14 cellular contexts compared by ENCODE assay signal in genomic region chr12:1319215-1319614, GRCh38.
DNase-seq lines count a peak whose midpoint lies in the region; ATAC-seq and TF ChIP-seq lines count a peak whose summit lies in the region.
"Had no signal": no experiment of that assay in that cellular context is flagged by ENCODE, and none has a peak within 500 bp of the region (broad histone marks: within the 10 kb centered on the region; RNA-seq: fewer than 3 reads in every experiment).

No MANE protein-coding gene starts in this region.

- H3K9me2 ChIP-seq in GM23248 (ENCODE audit: insufficient read depth) (no peaks in the 10 kb centered on the region), PC-3 (replicated peaks; ENCODE audit: low read length) (no peaks in the 10 kb centered on the region)

- no peaks in the 10 kb centered on the region for H3K9me3 ChIP-seq in GM23248 (ENCODE audit: low read depth)
- no peaks in the 10 kb centered on the region for H3K9me3 ChIP-seq in PC-3 (ENCODE audit: low read length)

- POLR2A ChIA-PET in PC-3 (lab: Charles Lee; ENCODE audit: unreplicated experiment) = no interaction called here
- POLR2A ChIA-PET in activated CD4-positive, alpha-beta T cell treated with anti-CD3 and anti-CD28 coated beads for 36 hours (lab: Charles Lee) = no interaction called here

- H3K4me2 ChIP-seq in GM23248 (ENCODE audit: unreplicated experiment) (peak overlapping the region; percentile 85), PC-3 (ENCODE audit: low read length) (peak overlapping the region; percentile 78)
- H3K4me2 ChIP-seq: smooth muscle cell had no signal

- H4K20me1 ChIP-seq in GM23248 (ENCODE audit: insufficient read depth) = no peaks in the 10 kb centered on the region
- H4K20me1 ChIP-seq in PC-3 (ENCODE audit: low read length) = no peaks in the 10 kb centered on the region

- peaks cover 20% of the 10 kb centered on the region for H3K79me2 ChIP-seq in GM23248 (ENCODE audit: insufficient read depth)
- H3K79me2 ChIP-seq in PC-3 (ENCODE audit: low read length) = no peaks in the 10 kb centered on the region

- H3K4me3 ChIP-seq in GM23248 (peak overlapping the region; percentile 63), PC-3 (ENCODE audit: low read length) (peak overlapping the region; percentile 53), fibroblast of mammary gland (ENCODE audit: control insufficient read depth, low read depth, low read length) (no peak overlapping the region)
- H3K4me3 ChIP-seq: smooth muscle cell had no signal

- intact Hi-C loops in PC-3 (cut with micrococcal nuclease) = loop anchor here (10.0 kb wide), 3 partner anchors 156 to 226 kb away; no protein-coding TSS in a partner anchor
- intact Hi-C loops in sciatic nerve (cut with DNase I) = no loop called here
- intact Hi-C loops in activated CD4-positive, alpha-beta T cell treated with anti-CD3 and anti-CD28 coated beads for 36 hours (cut with DNase I, micrococcal nuclease) = no loop called here

- DNase-seq in GM23248 = peak; percentile 71
- no peak for DNase-seq in PC-3
- DNase-seq in fibroblast of mammary gland (ENCODE audit: low read depth) = peak; percentile 48
- DNase-seq in sciatic nerve (ENCODE audit: low spot score) = no peak
- no peak for DNase-seq in hepatic stellate cell (ENCODE audit: low spot score)
- no peak for DNase-seq in activated naive CD8-positive, alpha-beta T cell treated with anti-CD3 and anti-CD28 coated beads, Interleukin-2, amount 50 U/mL, for 24 hours
- no peak for DNase-seq in activated CD4-positive, alpha-beta T cell treated with anti-CD3 and anti-CD28 coated beads for 36 hours
- DNase-seq in HuH-7 (ENCODE audit: low spot score) = no peak
- DNase-seq: activated CD4-positive, alpha-beta T cell treated with anti-CD3 and anti-CD28 coated beads, Interleukin-2, amount 50 U/mL, for 4 hours; activated naive CD4-positive, alpha-beta T cell; CD8-positive, alpha-beta memory T cell; cortex of kidney; glutamatergic neuron had no signal

- peaks cover 10% of the 10 kb centered on the region for H3K9me3 Mint-ChIP-seq in activated naive CD8-positive, alpha-beta T cell treated with anti-CD3 and anti-CD28 coated beads, Interleukin-2, amount 50 U/mL, for 24 hours
- H3K9me3 Mint-ChIP-seq in activated CD4-positive, alpha-beta T cell treated with anti-CD3 and anti-CD28 coated beads for 36 hours (ENCODE audit: low read depth) = peaks cover 1% of the 10 kb centered on the region

- no peak for TF ChIP-seq CTCF in PC-3 (conservative IDR thresholded peaks at IDR 0.05; ENCODE audit: low read depth, low read length)
- no peak for TF ChIP-seq CTCF in fibroblast of mammary gland (conservative IDR thresholded peaks at IDR 0.05; ENCODE audit: control insufficient read depth, insufficient read depth, low read depth, low read length)

- H3K9ac ChIP-seq in GM23248 = peak overlapping the region; percentile 73
- peak overlapping the region; percentile 49 for H3K9ac ChIP-seq in PC-3 (ENCODE audit: low read length)

- no TSS peak for BruUV-seq in PC-3 (replicated peaks; lab: Mats Ljungman, UMichigan)

- no peak overlapping the region for H3K4me3 Mint-ChIP-seq in activated naive CD8-positive, alpha-beta T cell treated with anti-CD3 and anti-CD28 coated beads, Interleukin-2, amount 50 U/mL, for 24 hours
- H3K4me3 Mint-ChIP-seq in activated CD4-positive, alpha-beta T cell treated with anti-CD3 and anti-CD28 coated beads for 36 hours = no peak overlapping the region
- H3K4me3 Mint-ChIP-seq: CD8-positive, alpha-beta memory T cell had no signal

- peak overlapping the region; percentile 23 for H2AFZ ChIP-seq in GM23248
- no peak overlapping the region for H2AFZ ChIP-seq in PC-3 (ENCODE audit: low read length)

- H3F3A ChIP-seq in GM23248 (ENCODE audit: insufficient read depth) (peaks cover 21% of the 10 kb centered on the region), PC-3 (ENCODE audit: low read length, unreplicated experiment) (no peaks in the 10 kb centered on the region)

- WGBS in GM23248 (ENCODE audit: low coverage in 1 of 2, low lambda C conversion rate in 2 of 2, missing lambda C conversion rate in 2 of 2), 2 experiments = 26 to 33% methylated on average over 2 of the region's 2 CpGs

- H3K27me3 ChIP-seq in GM23248 (replicated peaks; ENCODE audit: insufficient read depth) (no peaks in the 10 kb centered on the region), PC-3 (ENCODE audit: low read length) (no peaks in the 10 kb centered on the region)

- H3K36me3 ChIP-seq in GM23248 (ENCODE audit: low read depth) (no peaks in the 10 kb centered on the region), PC-3 (ENCODE audit: low read depth, low read length) (no peaks in the 10 kb centered on the region)

- in situ Hi-C loops in GM23248 (cut with MboI) = no loop called here

- H3K4me1 Mint-ChIP-seq in activated naive CD8-positive, alpha-beta T cell treated with anti-CD3 and anti-CD28 coated beads, Interleukin-2, amount 50 U/mL, for 24 hours = peaks cover 5% of the 10 kb centered on the region
- peaks cover 13% of the 10 kb centered on the region for H3K4me1 Mint-ChIP-seq in activated CD4-positive, alpha-beta T cell treated with anti-CD3 and anti-CD28 coated beads for 36 hours
- H3K4me1 Mint-ChIP-seq: CD8-positive, alpha-beta memory T cell had no signal

- no peaks in the 10 kb centered on the region for H3K27me3 Mint-ChIP-seq in activated naive CD8-positive, alpha-beta T cell treated with anti-CD3 and anti-CD28 coated beads, Interleukin-2, amount 50 U/mL, for 24 hours
- no peaks in the 10 kb centered on the region for H3K27me3 Mint-ChIP-seq in activated CD4-positive, alpha-beta T cell treated with anti-CD3 and anti-CD28 coated beads for 36 hours
- H3K27me3 Mint-ChIP-seq: CD8-positive, alpha-beta memory T cell had no signal

- no peak overlapping the region for H3K27ac Mint-ChIP-seq in activated naive CD8-positive, alpha-beta T cell treated with anti-CD3 and anti-CD28 coated beads, Interleukin-2, amount 50 U/mL, for 24 hours
- no peak overlapping the region for H3K27ac Mint-ChIP-seq in activated CD4-positive, alpha-beta T cell treated with anti-CD3 and anti-CD28 coated beads for 36 hours
- H3K27ac Mint-ChIP-seq: CD8-positive, alpha-beta memory T cell had no signal

- H3K27ac ChIP-seq in GM23248 (peak overlapping the region; percentile 90), PC-3 (ENCODE audit: low read length) (peak overlapping the region; percentile 78)

- peaks cover 12% of the 10 kb centered on the region for H3K36me3 Mint-ChIP-seq in activated naive CD8-positive, alpha-beta T cell treated with anti-CD3 and anti-CD28 coated beads, Interleukin-2, amount 50 U/mL, for 24 hours (ENCODE audit: low read depth)
- peaks cover 18% of the 10 kb centered on the region for H3K36me3 Mint-ChIP-seq in activated CD4-positive, alpha-beta T cell treated with anti-CD3 and anti-CD28 coated beads for 36 hours (ENCODE audit: low read depth)

- H3K4me1 ChIP-seq in GM23248 (ENCODE audit: insufficient read depth) (peaks cover 24% of the 10 kb centered on the region), PC-3 (ENCODE audit: insufficient read depth, low read length) (peaks cover 20% of the 10 kb centered on the region)

- CTCF ChIA-PET in PC-3 (lab: Charles Lee) = interaction anchor here (0.6 kb wide), 1 partner anchor 106 kb away, joined by 3 read pairs; no protein-coding TSS in a partner anchor
- CTCF ChIA-PET in activated CD4-positive, alpha-beta T cell treated with anti-CD3 and anti-CD28 coated beads for 36 hours (lab: Charles Lee) = interaction anchor here (1.1 to 1.7 kb wide), 3 partner anchors 34 to 264 kb away, joined by 3 to 5 read pairs (median 3); no protein-coding TSS in a partner anchor

- ATAC-seq in PC-3 = no peak
- peak; percentile 42 for ATAC-seq in sciatic nerve
- no peak for ATAC-seq in activated naive CD8-positive, alpha-beta T cell treated with anti-CD3 and anti-CD28 coated beads, Interleukin-2, amount 50 U/mL, for 24 hours
- ATAC-seq in activated CD4-positive, alpha-beta T cell treated with anti-CD3 and anti-CD28 coated beads for 36 hours = no peak

Comparison
In these comparisons a context has a peak if more than half of its experiments do, and no peak if none do; other contexts are left out.
1. DNase-seq: peak in GM23248 (single experiment) and fibroblast of mammary gland (single experiment); none in PC-3 (single experiment), sciatic nerve (single experiment), hepatic stellate cell (single experiment), activated naive CD8-positive, alpha-beta T cell treated with anti-CD3 and anti-CD28 coated beads, Interleukin-2, amount 50 U/mL, for 24 hours (single experiment), activated CD4-positive, alpha-beta T cell treated with anti-CD3 and anti-CD28 coated beads for 36 hours (single experiment) and HuH-7 (single experiment).